In genomic region chr17:12790806-12791148, GRCh38 we compare ENCODE assay signal across 11 cellular contexts. TPM values are rescaled to one million over a fixed set of nuclear protein-coding genes. Genes with fewer than 3 reads are reported as not detected.
DNase-seq lines count a peak whose midpoint lies in the region; TF ChIP-seq lines count a peak whose summit lies in the region.
"Had no signal": no experiment of that assay in that cellular context is flagged by ENCODE, and none has a peak within 500 bp of the region (broad histone marks: within the 10 kb centered on the region; RNA-seq: fewer than 3 reads in every experiment).

No MANE protein-coding gene starts in this region.

- H3K9ac ChIP-seq in HUES6 (ENCODE audit: low read length), result peak overlapping the region; percentile 15

- no peaks in the 10 kb centered on the region for H3K36me3 ChIP-seq in HUES6 (ENCODE audit: control insufficient read depth, insufficient read depth, low read length)

- peak overlapping the region; percentile 97 for H3K4me3 ChIP-seq in HUES6 (ENCODE audit: low read depth, low read length)
- H3K4me3 ChIP-seq in coronary artery, result peak overlapping the region; percentile 96

- DNase-seq in Ammon's horn (ENCODE audit: low spot score) (peak; percentile 8), coronary artery (ENCODE audit: low spot score) (no peak), mesothelial cell of epicardium (ENCODE audit: low spot score in 2 of 2, unreplicated experiment in 2 of 2) (no peak), globus pallidus (ENCODE audit: low spot score) (no peak), NCI-H2196 treated with DMSO at 0.1 percent for 48 hours (lab: John Stamatoyannopoulos, UW; ENCODE audit: unreplicated experiment) (no peak)
- DNase-seq in activated effector memory CD4-positive, alpha-beta T cell treated with Interleukin-2 at 50 U/mL for 16 hours, result no peak
- DNase-seq in stimulated activated CD4-positive, alpha-beta T cell treated with anti-CD3 and anti-CD28 coated beads, Interleukin-15, amount 100 ng/mL, for 24 hours, result no peak
- DNase-seq: activated CD4-positive, alpha-beta T cell treated with anti-CD3 and anti-CD28 coated beads for 4 hours; NCI-H1417 treated with DMSO at 0.1 percent for 48 hours; SW 1271 had no signal

- peaks cover 19% of the 10 kb centered on the region for H3K27me3 ChIP-seq in HUES6 (ENCODE audit: control insufficient read depth, insufficient read depth, low read length)

- no peaks in the 10 kb centered on the region for H3K36me3 Mint-ChIP-seq in mesothelial cell of epicardium

- TF ChIP-seq CTCF in coronary artery (IDR thresholded peaks at IDR 0.05) (no peak), mesothelial cell of epicardium (IDR thresholded peaks at IDR 0.05; ENCODE audit: unreplicated experiment) (no peak)

- peak overlapping the region; percentile 93 for H3K4me3 Mint-ChIP-seq in mesothelial cell of epicardium

- no peak overlapping the region for H3K27ac ChIP-seq in HUES6 (ENCODE audit: low read depth, low read length)
- no peak overlapping the region for H3K27ac ChIP-seq in coronary artery

- peak overlapping the region; percentile 87 for H3K27ac Mint-ChIP-seq in mesothelial cell of epicardium

- no peaks in the 10 kb centered on the region for H3K9me3 ChIP-seq in HUES6 (ENCODE audit: control insufficient read depth, insufficient read depth, low read depth, low read length)

- no peaks in the 10 kb centered on the region for H3K9me3 Mint-ChIP-seq in mesothelial cell of epicardium

- peaks cover 19% of the 10 kb centered on the region for H3K27me3 Mint-ChIP-seq in mesothelial cell of epicardium (ENCODE audit: low read depth)

- H3K4me1 Mint-ChIP-seq in mesothelial cell of epicardium, result peaks cover 21% of the 10 kb centered on the region

- H3K4me1 ChIP-seq in HUES6 (ENCODE audit: control insufficient read depth, insufficient read depth, low read length), result peaks cover 10% of the 10 kb centered on the region

RNA-seq across cellular contexts. Expression of gene ARHGAP44, which starts 1.5 kb away (rescaled TPM):
- total RNA-seq in mesothelial cell of epicardium, result 11.5 to 12.5 TPM (median 11.7 TPM) in 3 replicates
